In genomic region chr12:4137015-4137414, GRCh38 we compare ENCODE assay signal across 1 cellular context.
TF ChIP-seq lines count a peak whose summit lies in the region.

No MANE protein-coding gene starts in this region.

TF ChIP-seq in H1, 55 proteins besides CTCF, POLR2A, EP300 and RAD21:
- TF ChIP-seq EGR1 (IDR thresholded peaks at IDR 0.05; ENCODE audit: borderline replicate concordance, low read depth, low read length) (no peak), KDM1A (IDR thresholded peaks at IDR 0.05; ENCODE audit: borderline replicate concordance, low read length) (no peak), TEAD4 (IDR thresholded peaks at IDR 0.05; ENCODE audit: low read depth, low read length) (no peak), SIX5 (IDR thresholded peaks at IDR 0.05; ENCODE audit: low read depth, low read length) (no peak), CHD2 (IDR thresholded peaks at IDR 0.05; ENCODE audit: low read length) (no peak), YY1 (IDR thresholded peaks at IDR 0.05; ENCODE audit: low read depth, low read length) (no peak), KDM4A (IDR thresholded peaks at IDR 0.05; ENCODE audit: low read depth, low read length, severe bottlenecking) (no peak), FOSL1 (IDR thresholded peaks at IDR 0.05; ENCODE audit: insufficient read depth, low read depth, low read length) (no peak), CEBPB (IDR thresholded peaks at IDR 0.05; ENCODE audit: low read depth, low read length) (no peak), TBP (IDR thresholded peaks at IDR 0.05; ENCODE audit: low read depth, low read length) (no peak), SP1 (IDR thresholded peaks at IDR 0.05; ENCODE audit: low read depth, low read length) (no peak), GTF2F1 (IDR thresholded peaks at IDR 0.05; ENCODE audit: borderline replicate concordance, low read depth, low read length) (no peak), NANOG (IDR thresholded peaks at IDR 0.05; ENCODE audit: insufficient read depth, low read depth, low read length, poor library complexity, severe bottlenecking) (no peak), SIN3A (conservative IDR thresholded peaks at IDR 0.05 in 1 of 2, IDR thresholded peaks at IDR 0.05 in 1 of 2; ENCODE audit: low read depth in 1 of 2, low read length in 2 of 2) (no peak), USF2 (IDR thresholded peaks at IDR 0.05; ENCODE audit: low read length) (no peak)
